1 cellular context compared by ENCODE assay signal in genomic region chr17:82520041-82520910, GRCh38.
A peak's percentile ranks its signal among the peaks of the same experiment; 100 is the strongest.
TF ChIP-seq lines count a peak whose summit lies in the region.

No MANE protein-coding gene starts in this region.

TF ChIP-seq in HepG2, 621 proteins besides CTCF, POLR2A, EP300 and RAD21 (continued from another document and continues in another):
- TF ChIP-seq FUBP1 (CRISPR knock-in tag; IDR thresholded peaks at IDR 0.05; ENCODE audit: borderline replicate concordance) (no peak), ZNF484 (CRISPR knock-in tag; IDR thresholded peaks at IDR 0.05; ENCODE audit: borderline replicate concordance, low read depth) (no peak), SMAD9 (CRISPR knock-in tag; IDR thresholded peaks at IDR 0.05) (no peak), TMF1 (CRISPR knock-in tag; IDR thresholded peaks at IDR 0.05; ENCODE audit: low read depth) (no peak), ZMYM3 (CRISPR knock-in tag; IDR thresholded peaks at IDR 0.05) (no peak), FLYWCH1 (CRISPR knock-in tag; IDR thresholded peaks at IDR 0.05) (no peak), ETS1 (CRISPR knock-in tag; IDR thresholded peaks at IDR 0.05) (no peak), ZBTB42 (CRISPR knock-in tag; IDR thresholded peaks at IDR 0.05) (no peak), ZXDC (CRISPR knock-in tag; IDR thresholded peaks at IDR 0.05) (no peak), ZNF747 (CRISPR knock-in tag; IDR thresholded peaks at IDR 0.05; ENCODE audit: borderline replicate concordance) (no peak), HNRNPL (IDR thresholded peaks at IDR 0.05; ENCODE audit: low read depth, low read length) (no peak), MYC (CRISPR knock-in tag; IDR thresholded peaks at IDR 0.05; ENCODE audit: borderline replicate concordance) (peak; percentile 71; the same call in 1 of the 2 replicates), ZNF788 (CRISPR knock-in tag; IDR thresholded peaks at IDR 0.05; ENCODE audit: borderline replicate concordance) (no peak), EEA1 (CRISPR knock-in tag; IDR thresholded peaks at IDR 0.05; ENCODE audit: borderline replicate concordance) (no peak), ZNF570 (CRISPR knock-in tag; IDR thresholded peaks at IDR 0.05; ENCODE audit: borderline replicate concordance) (no peak), ATF7-NPFF (CRISPR knock-in tag; IDR thresholded peaks at IDR 0.05; ENCODE audit: low read depth) (no peak; the same call in 1 of the 2 replicates), ZBTB37 (CRISPR knock-in tag; IDR thresholded peaks at IDR 0.05) (no peak), TEAD2 (CRISPR knock-in tag; IDR thresholded peaks at IDR 0.05) (no peak), DR1 (CRISPR knock-in tag; IDR thresholded peaks at IDR 0.05) (no peak), NCOA1 (CRISPR knock-in tag; IDR thresholded peaks at IDR 0.05) (no peak), ZNF709 (CRISPR knock-in tag; IDR thresholded peaks at IDR 0.05) (0 out of 2 replicates have a peak, but pooled peaks have one; percentile 44), PHF8 (CRISPR knock-in tag; IDR thresholded peaks at IDR 0.05) (peak; percentile 23; the same call in 1 of the 2 replicates), MXD3 (CRISPR knock-in tag; IDR thresholded peaks at IDR 0.05) (peak; percentile 64; the same call in 1 of the 2 replicates), SP5 (CRISPR knock-in tag; IDR thresholded peaks at IDR 0.05; ENCODE audit: borderline replicate concordance, low read depth) (no peak), ZNF33B (CRISPR knock-in tag; IDR thresholded peaks at IDR 0.05) (no peak), PRPF4 (IDR thresholded peaks at IDR 0.05; ENCODE audit: low read depth, low read length, poor library complexity, severe bottlenecking) (no peak), MXD4 (CRISPR knock-in tag; IDR thresholded peaks at IDR 0.05) (peak; percentile 71; the same call in 1 of the 2 replicates), AKAP8 (CRISPR knock-in tag; IDR thresholded peaks at IDR 0.05) (no peak), MIER3 (CRISPR knock-in tag; IDR thresholded peaks at IDR 0.05; ENCODE audit: borderline replicate concordance) (no peak), ZKSCAN8 (CRISPR knock-in tag; IDR thresholded peaks at IDR 0.05; ENCODE audit: borderline replicate concordance) (no peak), TBX2 (CRISPR knock-in tag; IDR thresholded peaks at IDR 0.05; ENCODE audit: borderline replicate concordance) (peak; percentile 56; the same call in 1 of the 2 replicates), ZNF749 (CRISPR knock-in tag; IDR thresholded peaks at IDR 0.05; ENCODE audit: borderline replicate concordance) (0 out of 2 replicates have a peak, but pooled peaks have one; percentile 29), ZSCAN21 (CRISPR knock-in tag; IDR thresholded peaks at IDR 0.05; ENCODE audit: borderline replicate concordance) (peak; percentile 66), ZNF598 (CRISPR knock-in tag; IDR thresholded peaks at IDR 0.05; ENCODE audit: borderline replicate concordance) (no peak), ZNF563 (CRISPR knock-in tag; IDR thresholded peaks at IDR 0.05) (peak; percentile 61; the same call in 1 of the 2 replicates), REXO4 (CRISPR knock-in tag; IDR thresholded peaks at IDR 0.05; ENCODE audit: borderline replicate concordance) (no peak), ZNF414 (CRISPR knock-in tag; IDR thresholded peaks at IDR 0.05) (no peak), SPEN (CRISPR knock-in tag; IDR thresholded peaks at IDR 0.05; ENCODE audit: low read depth) (peak; percentile 44; the same call in 1 of the 2 replicates), ZNF614 (CRISPR knock-in tag; IDR thresholded peaks at IDR 0.05; ENCODE audit: borderline replicate concordance) (no peak), FOXK2 (IDR thresholded peaks at IDR 0.05) (no peak), RFXANK (CRISPR knock-in tag; IDR thresholded peaks at IDR 0.05) (no peak), KIAA2018 (CRISPR knock-in tag; IDR thresholded peaks at IDR 0.05; ENCODE audit: borderline replicate concordance) (no peak), POLR2G (IDR thresholded peaks at IDR 0.05; ENCODE audit: low read depth, low read length) (peak; percentile 7; the same call in 1 of the 2 replicates), BHLHE40 (IDR thresholded peaks at IDR 0.05; ENCODE audit: low read length) (no peak), ZNF235 (CRISPR knock-in tag; IDR thresholded peaks at IDR 0.05; ENCODE audit: borderline replicate concordance) (0 out of 2 replicates have a peak, but pooled peaks have one; percentile 29), ZFAT (CRISPR knock-in tag; conservative IDR thresholded peaks at IDR 0.05) (no peak), ZNF703 (CRISPR knock-in tag; IDR thresholded peaks at IDR 0.05; ENCODE audit: borderline replicate concordance) (no peak), ZBTB46 (CRISPR knock-in tag; IDR thresholded peaks at IDR 0.05; ENCODE audit: borderline replicate concordance) (no peak), ZSCAN31 (CRISPR knock-in tag; IDR thresholded peaks at IDR 0.05; ENCODE audit: low read depth) (no peak), ZNF720 (CRISPR knock-in tag; IDR thresholded peaks at IDR 0.05) (no peak)
